8 cellular contexts compared by ENCODE assay signal in genomic region chr12:82357340-82357739, GRCh38. TPM values are rescaled to one million over a fixed set of nuclear protein-coding genes. Genes with fewer than 3 reads are reported as not detected.
DNase-seq lines count a peak whose midpoint lies in the region; ATAC-seq and TF ChIP-seq lines count a peak whose summit lies in the region.

No MANE protein-coding gene starts in this region.

- H3F3A ChIP-seq in neural progenitor cell (ENCODE audit: low read depth) = no peaks in the 10 kb centered on the region

- WGBS in endodermal cell (ENCODE audit: insufficient coverage in 1 of 2, insufficient read length in 1 of 2), 2 experiments = 60% methylated on average over 4 of the region's 4 CpGs; no CpG with 5 or more reads in 1 of the 2 experiments

- H3K9me3 ChIP-seq in NT2/D1 (ENCODE audit: insufficient read depth, low read length) = peaks cover 28% of the 10 kb centered on the region; the same call in 1 of the 2 replicates
- H3K9me3 ChIP-seq in endodermal cell (ENCODE audit: control insufficient read depth, low read length) = no peaks in the 10 kb centered on the region
- H3K9me3 ChIP-seq in neural progenitor cell (ENCODE audit: low read depth) = no peaks in the 10 kb centered on the region

- H3K9ac ChIP-seq in NT2/D1 (ENCODE audit: insufficient read length, low read depth) (peak overlapping the region; percentile 84), endodermal cell (ENCODE audit: extremely low read depth, low read length, poor library complexity, severe bottlenecking) (peak overlapping the region; percentile 99), neural progenitor cell (peak overlapping the region; percentile 99)

- H3K4me1 ChIP-seq in NT2/D1 (ENCODE audit: insufficient read depth, insufficient read length) = no peaks in the 10 kb centered on the region
- H3K4me1 ChIP-seq in endodermal cell (ENCODE audit: control insufficient read depth, insufficient read depth, low read length) = no peaks in the 10 kb centered on the region
- H3K4me1 ChIP-seq in neural progenitor cell = peaks cover 22% of the 10 kb centered on the region

- H3K27me3 Mint-ChIP-seq in CD14-positive monocyte (ENCODE audit: low read depth in 3 of 3) (peaks cover 0 to 2% (median 0%) of the 10 kb centered on the region in 3 donors), endodermal cell (ENCODE audit: insufficient read depth) (no peaks in the 10 kb centered on the region), neural progenitor cell (ENCODE audit: insufficient read depth, low read depth) (peaks cover 4% of the 10 kb centered on the region)

- H3K4me3 ChIP-seq in NT2/D1 (ENCODE audit: insufficient read length, low read depth) = peak overlapping the region; percentile 91
- peak overlapping the region; percentile 99 for H3K4me3 ChIP-seq in endodermal cell (ENCODE audit: low read length)
- H3K4me3 ChIP-seq in neural progenitor cell = peak overlapping the region; percentile 95

- H3K4me2 ChIP-seq in neural progenitor cell = peak overlapping the region; percentile 90

- H3K27ac ChIP-seq in endodermal cell (ENCODE audit: low read depth, low read length) (no peak overlapping the region), neural progenitor cell (no peak overlapping the region)

- DNase-seq in CD14-positive monocyte (ENCODE audit: low spot score) (no peak), NT2/D1 (ENCODE audit: low read depth, low spot score) (no peak), endodermal cell (no peak), neural progenitor cell (ENCODE audit: low spot score) (no peak), DMS153 (lab: John Stamatoyannopoulos, UW) (no peak), medulla oblongata (ENCODE audit: extremely low spot score) (no peak)

- H3K9me3 Mint-ChIP-seq in CD14-positive monocyte (peaks cover 2 to 7% (median 3%) of the 10 kb centered on the region in 7 donors), endodermal cell (peaks cover 4% of the 10 kb centered on the region), neural progenitor cell (peaks cover 3% of the 10 kb centered on the region)

- TF ChIP-seq CTCF in CD14-positive monocyte (IDR thresholded peaks at IDR 0.05) = no peak
- no peak for TF ChIP-seq CTCF in endodermal cell (conservative IDR thresholded peaks at IDR 0.05)
- no peak for TF ChIP-seq CTCF in neural progenitor cell (IDR thresholded peaks at IDR 0.05)

- H2AFZ ChIP-seq in neural progenitor cell (replicated peaks) = no peak overlapping the region

- peak overlapping the region; percentile 97 to 100 (median 100) for H3K27ac Mint-ChIP-seq in CD14-positive monocyte
- H3K27ac Mint-ChIP-seq in endodermal cell = peak overlapping the region; percentile 100
- H3K27ac Mint-ChIP-seq in neural progenitor cell = peak overlapping the region; percentile 48

- intact Hi-C loops in CD14-positive monocyte (cut with micrococcal nuclease) = loop anchor here in 1 of 2 donors (10.0 kb wide), 1 partner anchor 413 kb away; no protein-coding TSS in a partner anchor

- H3K27me3 ChIP-seq in NT2/D1 (ENCODE audit: insufficient read depth, insufficient read length) = no peaks in the 10 kb centered on the region
- no peaks in the 10 kb centered on the region for H3K27me3 ChIP-seq in endodermal cell (ENCODE audit: control insufficient read depth, insufficient read depth, low read length, poor library complexity, severe bottlenecking)
- no peaks in the 10 kb centered on the region for H3K27me3 ChIP-seq in neural progenitor cell

- H3K79me2 ChIP-seq in neural progenitor cell (ENCODE audit: low read depth) = peaks cover 62% of the 10 kb centered on the region

- H3K4me1 Mint-ChIP-seq in CD14-positive monocyte (peaks cover 21% of the 10 kb centered on the region), endodermal cell (peaks cover 15% of the 10 kb centered on the region), neural progenitor cell (peaks cover 18% of the 10 kb centered on the region)

- H3K4me3 Mint-ChIP-seq in CD14-positive monocyte (peak overlapping the region; percentile 97 to 100), endodermal cell (peak overlapping the region; percentile 100), neural progenitor cell (peak overlapping the region; percentile 100)

- no peaks in the 10 kb centered on the region for H4K20me1 ChIP-seq in neural progenitor cell (ENCODE audit: low read depth)

- ATAC-seq in HG02870 (IDR thresholded peaks at IDR 0.05; ENCODE audit: unreplicated experiment) (no peak), GM21529 (IDR thresholded peaks at IDR 0.05; ENCODE audit: unreplicated experiment) (no peak)

- H3K36me3 Mint-ChIP-seq in CD14-positive monocyte = peaks cover 45 to 52% of the 10 kb centered on the region in 2 donors
- H3K36me3 Mint-ChIP-seq in endodermal cell (ENCODE audit: low read depth) = peaks cover 51% of the 10 kb centered on the region
- H3K36me3 Mint-ChIP-seq in neural progenitor cell = peaks cover 21% of the 10 kb centered on the region

- H3K36me3 ChIP-seq in NT2/D1 (ENCODE audit: insufficient read depth, insufficient read length, low read length) = peaks cover 56% of the 10 kb centered on the region
- peaks cover 42% of the 10 kb centered on the region for H3K36me3 ChIP-seq in endodermal cell (ENCODE audit: control insufficient read depth, insufficient read depth, low read length)
- peaks cover 39% of the 10 kb centered on the region for H3K36me3 ChIP-seq in neural progenitor cell

RNA-seq across cellular contexts. Expression of gene CCDC59, which starts 0.8 kb away (rescaled TPM):
- 10 to 100 TPM; 55.3 to 70.9 TPM for polyA plus RNA-seq in CD14-positive monocyte
- total RNA-seq in endodermal cell (10 to 100 TPM; 51.9 to 65.4 TPM), neural progenitor cell (ENCODE audit: low replicate concordance) (75.2 and 84.7 TPM in 2 replicates)
- 59.8 TPM for polyA plus RNA-seq in endodermal cell (2013, experiment 1 of 2)
- 58.1 TPM for polyA plus RNA-seq in endodermal cell (2013, experiment 2 of 2)

RNA-seq across cellular contexts. Expression of gene METTL25, which starts 1.0 kb away (rescaled TPM):
- polyA plus RNA-seq in CD14-positive monocyte = 10 to 100 TPM in 1 of 2 donors, 1 to 10 TPM in 1; 8.1 to 12.2 TPM
- total RNA-seq in endodermal cell (10 to 100 TPM in 1 of 2 donors, 1 to 10 TPM in 1; 9.5 to 10.6 TPM), neural progenitor cell (ENCODE audit: low replicate concordance) (9.3 and 11.2 TPM in 2 replicates)
- polyA plus RNA-seq in endodermal cell (2013, experiment 1 of 2) = 3.7 TPM
- 4.7 TPM for polyA plus RNA-seq in endodermal cell (2013, experiment 2 of 2)

Comparison
In these comparisons a context has a peak if more than half of its experiments do, and no peak if none do; other contexts are left out.
1. H3K27ac Mint-ChIP-seq: peak in every context shown above with its lines; median percentile 100 in CD14-positive monocyte; 100 in endodermal cell; 48 in neural progenitor cell.